In genomic region chr15:21261396-21261964, GRCh38 we compare ENCODE assay signal across 19 cellular contexts.
DNase-seq lines count a peak whose midpoint lies in the region; ATAC-seq and TF ChIP-seq lines count a peak whose summit lies in the region.
"Had no signal": no experiment of that assay in that cellular context is flagged by ENCODE, and none has a peak within 500 bp of the region (broad histone marks: within the 10 kb centered on the region; RNA-seq: fewer than 3 reads in every experiment).

No MANE protein-coding gene starts in this region.

- H2AFZ ChIP-seq in osteoblast (ENCODE audit: low read length): no peak overlapping the region

- ATAC-seq in left ventricle myocardium superior (no peak), psoas muscle (peak in 1 of 4 donors; percentile 14), HG03469 (IDR thresholded peaks at IDR 0.05; ENCODE audit: unreplicated experiment) (no peak), HG03095 (IDR thresholded peaks at IDR 0.05; ENCODE audit: unreplicated experiment) (no peak)
- ATAC-seq: HCT116; SK-N-SH treated with all-trans-retinoic acid at 6 μM for 48 hours; stimulated activated naive CD8-positive, alpha-beta T cell treated with anti-CD3 and anti-CD28 coated beads, Interleukin-15, amount 100 ng/mL, for 72 hours had no signal

- no peaks in the 10 kb centered on the region for H3K36me3 ChIP-seq in psoas muscle (ENCODE audit: insufficient read depth in 1 of 2, low read depth in 1 of 2)
- H3K36me3 ChIP-seq in osteoblast (ENCODE audit: insufficient read depth, low read length): no peaks in the 10 kb centered on the region

- no peak overlapping the region for H3K4me2 ChIP-seq in osteoblast (ENCODE audit: insufficient read depth, low read length)

- DNase-seq in D341Med (ENCODE audit: low spot score) (peak; percentile 22), SK-N-DZ (ENCODE audit: low spot score) (peak; percentile 4), left ventricle myocardium superior (peak; percentile 35), psoas muscle (peak; percentile 14 to 53), osteoblast (ENCODE audit: insufficient read length, low spot score, missing footprints) (no peak), NCI-H446 (lab: John Stamatoyannopoulos, UW) (no peak)
- DNase-seq: activated CD4-positive, CD25-positive, alpha-beta regulatory T cell treated with anti-CD3 and anti-CD28 coated beads, Interleukin-2, amount 50 U/mL, for 72 hours; COR-L47; EL; mesendoderm; NCI-H1092 treated with DMSO at 0.1 percent for 48 hours; NCI-H748 treated with DMSO at 0.1 percent for 48 hours; retina; stimulated activated naive CD8-positive, alpha-beta T cell treated with anti-CD3 and anti-CD28 coated beads, Interleukin-15, amount 100 ng/mL, for 72 hours; T1000 had no signal

- TF ChIP-seq CTCF in psoas muscle (IDR thresholded peaks at IDR 0.05): no peak
- no peak for TF ChIP-seq CTCF in osteoblast (IDR thresholded peaks at IDR 0.05; ENCODE audit: extremely low read depth, low read depth, low read length)

- H3K27ac ChIP-seq in psoas muscle (no peak overlapping the region), osteoblast (ENCODE audit: low read depth, low read length) (no peak overlapping the region)

- H3K27me3 ChIP-seq in psoas muscle (ENCODE audit: insufficient read depth in 3 of 3, low read length in 2 of 3): no peaks in the 10 kb centered on the region
- no peaks in the 10 kb centered on the region for H3K27me3 ChIP-seq in osteoblast (ENCODE audit: insufficient read depth, low read length)

- H3K4me3 ChIP-seq in psoas muscle: no peak overlapping the region
- H3K4me3 ChIP-seq in osteoblast (ENCODE audit: insufficient read depth, low read length): no peak overlapping the region

- 81 to 92% (median 82%) methylated on average over 18 of the region's 18 CpGs for WGBS in psoas muscle, 3 donors

- intact Hi-C loops in left ventricle myocardium superior (cut with micrococcal nuclease): no loop called here
- intact Hi-C loops in psoas muscle (cut with DNase I): no loop called here

- no peaks in the 10 kb centered on the region for H3K9me3 ChIP-seq in psoas muscle
- H3K9me3 ChIP-seq in osteoblast (ENCODE audit: low read depth, low read length): peaks cover 12% of the 10 kb centered on the region

- H3K79me2 ChIP-seq in osteoblast (ENCODE audit: insufficient read depth, low read length): no peaks in the 10 kb centered on the region

- H4K20me1 ChIP-seq in osteoblast (ENCODE audit: insufficient read depth, low read length): no peaks in the 10 kb centered on the region

- H3K4me1 ChIP-seq in psoas muscle (no peaks in the 10 kb centered on the region), osteoblast (ENCODE audit: insufficient read depth, low read length) (no peaks in the 10 kb centered on the region)

Comparison
In these comparisons a context has a peak if more than half of its experiments do, and no peak if none do; other contexts are left out.
1. DNase-seq: peak in D341Med (single experiment), SK-N-DZ (single experiment), left ventricle myocardium superior (single experiment) and psoas muscle (2 of 2); none in osteoblast (single experiment) and NCI-H446 (0 of 2).